ENCODE assay signal across 9 cellular contexts in the genomic region with DNA sequence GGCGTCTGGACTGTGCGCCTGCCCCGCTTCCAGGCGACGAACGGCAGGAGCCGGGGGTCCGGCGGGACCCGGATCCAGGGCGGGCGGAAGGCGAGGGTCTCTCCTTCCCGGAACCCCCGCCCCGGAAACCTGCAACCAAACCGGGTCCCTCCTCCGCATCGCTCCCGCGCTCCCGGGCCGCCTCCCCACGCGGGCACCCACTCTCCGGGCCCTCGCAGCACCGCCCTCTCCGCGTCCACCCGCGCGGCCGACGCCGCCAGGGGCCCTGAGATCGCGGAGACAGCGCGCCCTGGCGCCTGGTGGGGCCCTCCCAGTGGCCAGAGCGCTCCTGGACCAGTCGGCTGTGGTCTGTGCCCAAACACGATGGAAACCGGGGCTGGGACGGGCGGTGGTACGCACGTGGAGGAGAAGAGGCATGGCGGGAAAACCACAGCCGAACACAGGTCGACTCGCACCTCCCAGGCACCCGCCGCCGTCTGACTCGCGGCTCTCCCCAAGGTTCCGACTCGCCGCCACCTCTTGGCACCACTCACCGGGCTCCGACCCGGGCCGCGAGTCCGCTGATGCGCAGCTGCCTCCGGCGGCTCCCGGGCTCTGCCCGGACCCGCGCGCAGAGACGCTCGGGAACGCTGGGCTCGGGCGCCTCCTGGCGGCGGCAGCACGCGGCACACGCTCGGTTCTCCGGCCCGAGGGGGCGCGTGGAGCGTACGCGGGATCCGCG. TPM values are rescaled to one million over a fixed set of nuclear protein-coding genes. Genes with fewer than 3 reads are reported as not detected.
DNase-seq lines count a peak whose midpoint lies in the region; ATAC-seq and TF ChIP-seq lines count a peak whose summit lies in the region.
"Had no signal": no experiment of that assay in that cellular context is flagged by ENCODE, and none has a peak within 500 bp of the region (broad histone marks: within the 10 kb centered on the region; RNA-seq: fewer than 3 reads in every experiment).

No MANE protein-coding gene starts in this region.

- H3K27ac ChIP-seq in ectodermal cell (ENCODE audit: insufficient read depth, low read depth, low read length, poor library complexity, severe bottlenecking), result no peak overlapping the region

- peak; percentile 89 for TF ChIP-seq CTCF in activated CD8-positive, alpha-beta T cell treated with anti-CD3 and anti-CD28 coated beads for 36 hours (IDR thresholded peaks at IDR 0.05)

- POLR2A ChIA-PET in activated CD8-positive, alpha-beta T cell treated with anti-CD3 and anti-CD28 coated beads for 36 hours (lab: Charles Lee), result interaction anchor here (1.1 kb wide), 1 partner anchor 270 kb away, joined by 5 read pairs; no protein-coding TSS in a partner anchor

- H3K4me3 ChIP-seq in ectodermal cell (ENCODE audit: insufficient read depth, low read depth, low read length), result peak overlapping the region; percentile 42

- peaks cover 85% of the 10 kb centered on the region for H3K27me3 ChIP-seq in ectodermal cell (ENCODE audit: control insufficient read depth, insufficient read depth, low read length, poor library complexity, severe bottlenecking)

- no peaks in the 10 kb centered on the region for H3K9me3 Mint-ChIP-seq in activated CD8-positive, alpha-beta T cell treated with anti-CD3 and anti-CD28 coated beads for 36 hours
- H3K9me3 Mint-ChIP-seq in memory B cell, result no peaks in the 10 kb centered on the region

- peak; percentile 75 for ATAC-seq in activated CD8-positive, alpha-beta T cell treated with anti-CD3 and anti-CD28 coated beads for 36 hours
- ATAC-seq in memory B cell (ENCODE audit: low read depth) (peak; percentile 39), GM21526 (IDR thresholded peaks at IDR 0.05; ENCODE audit: low FRiP score, unreplicated experiment) (no peak)

- H3K4me1 Mint-ChIP-seq in activated CD8-positive, alpha-beta T cell treated with anti-CD3 and anti-CD28 coated beads for 36 hours (ENCODE audit: low read depth), result peaks cover 18% of the 10 kb centered on the region
- peaks cover 12% of the 10 kb centered on the region for H3K4me1 Mint-ChIP-seq in memory B cell

- peaks cover 52% of the 10 kb centered on the region for H3K27me3 Mint-ChIP-seq in activated CD8-positive, alpha-beta T cell treated with anti-CD3 and anti-CD28 coated beads for 36 hours
- H3K27me3 Mint-ChIP-seq in memory B cell, result peaks cover 14% of the 10 kb centered on the region

- H3K36me3 Mint-ChIP-seq in activated CD8-positive, alpha-beta T cell treated with anti-CD3 and anti-CD28 coated beads for 36 hours (ENCODE audit: low read depth), result no peaks in the 10 kb centered on the region
- H3K36me3 Mint-ChIP-seq in memory B cell, result no peaks in the 10 kb centered on the region

- CTCF ChIA-PET in activated CD8-positive, alpha-beta T cell treated with anti-CD3 and anti-CD28 coated beads for 36 hours (lab: Charles Lee), result interaction anchor here (0.7 to 11.4 kb wide), 50 partner anchors 10 to 669 kb away, joined by 3 to 256 read pairs (median 4); a partner anchor contains a TSS

- intact Hi-C loops in activated CD8-positive, alpha-beta T cell treated with anti-CD3 and anti-CD28 coated beads for 36 hours (cut with micrococcal nuclease), result loop anchor here (1.0 to 5.0 kb wide), 3 partner anchors 109 to 644 kb away; a partner anchor contains a TSS

- 1% methylated on average over 95 of the region's 95 CpGs for WGBS in ectodermal cell, 2 experiments

- H3K9me3 ChIP-seq in ectodermal cell (ENCODE audit: control insufficient read depth, low read length), result no peaks in the 10 kb centered on the region

- peak overlapping the region; percentile 64 for H3K4me3 Mint-ChIP-seq in activated CD8-positive, alpha-beta T cell treated with anti-CD3 and anti-CD28 coated beads for 36 hours
- no peak overlapping the region for H3K4me3 Mint-ChIP-seq in memory B cell

- H3K27ac Mint-ChIP-seq in activated CD8-positive, alpha-beta T cell treated with anti-CD3 and anti-CD28 coated beads for 36 hours, result no peak overlapping the region
- peak overlapping the region; percentile 45 for H3K27ac Mint-ChIP-seq in memory B cell

- no peaks in the 10 kb centered on the region for H3K36me3 ChIP-seq in ectodermal cell (ENCODE audit: control insufficient read depth, insufficient read depth, low read length)

- DNase-seq in GF-D8 (lab: John Stamatoyannopoulos, UW), result peak; percentile 6
- peak; percentile 72 for DNase-seq in LoVo (ENCODE audit: low spot score)
- peak; percentile 65 for DNase-seq in activated CD8-positive, alpha-beta T cell treated with anti-CD3 and anti-CD28 coated beads for 36 hours
- peak; percentile 38 to 57 for DNase-seq in memory B cell (ENCODE audit: low spot score in 2 of 2)
- DNase-seq in stimulated activated CD8-positive, alpha-beta memory T cell treated with anti-CD3 and anti-CD28 coated beads, Interleukin-15, amount 100 ng/mL, for 1 hour (ENCODE audit: low read depth), result peak; percentile 20
- DNase-seq in NCI-H2081 treated with DMSO at 0.1 percent for 48 hours (lab: John Stamatoyannopoulos, UW), result no peak

- peaks cover 17% of the 10 kb centered on the region for H3K4me1 ChIP-seq in ectodermal cell (ENCODE audit: control insufficient read depth, insufficient read depth, low read length)

RNA-seq across cellular contexts. Expression of a gene that starts 7.9 kb away (rescaled TPM):
- total RNA-seq in activated CD8-positive, alpha-beta T cell treated with anti-CD3 and anti-CD28 coated beads for 36 hours, result not detected
- not detected for polyA plus RNA-seq in ectodermal cell (2013, experiment 1 of 4)
- not detected for polyA plus RNA-seq in ectodermal cell (2013, experiment 2 of 4)
- polyA plus RNA-seq in ectodermal cell (2013, experiment 3 of 4), result not detected
- not detected for polyA plus RNA-seq in ectodermal cell (2013, experiment 4 of 4)
- total RNA-seq: T-helper 1 cell treated with Interleukin-12 subunit alpha and Interleukin-12 subunit beta and Interleukin-4 antibody, amounts not matched to agents 30 ng/mL and 1 ng/mL, for 36 hours had no signal
